ENCODE assay signal across 18 cellular contexts in genomic region chr13:57137631-57138030, GRCh38. TPM values are rescaled to one million over a fixed set of nuclear protein-coding genes. Genes with fewer than 3 reads are reported as not detected.
DNase-seq lines count a peak whose midpoint lies in the region; ATAC-seq, FAIRE-seq and TF ChIP-seq lines count a peak whose summit lies in the region.
"Had no signal": no experiment of that assay in that cellular context is flagged by ENCODE, and none has a peak within 500 bp of the region (broad histone marks: within the 10 kb centered on the region; RNA-seq: fewer than 3 reads in every experiment).

No MANE protein-coding gene starts in this region.

- no peaks in the 10 kb centered on the region for H3K27me3 Mint-ChIP-seq in MCF 10A (ENCODE audit: insufficient read depth, unreplicated experiment)
- H3K27me3 Mint-ChIP-seq: CD8-positive, alpha-beta memory T cell had no signal

- no peak for TF ChIP-seq POLR2A in HepG2 (IDR thresholded peaks at IDR 0.05; ENCODE audit: insufficient read depth in 1 of 2, low read depth in 2 of 2, low read length in 2 of 2)

- no peak overlapping the region for H3K4me3 Mint-ChIP-seq in MCF 10A (ENCODE audit: unreplicated experiment)
- H3K4me3 Mint-ChIP-seq: CD14-positive monocyte; CD8-positive, alpha-beta memory T cell; GM23338; H9 had no signal

- H3K79me2 ChIP-seq in hepatocyte (no peaks in the 10 kb centered on the region), HepG2 (ENCODE audit: insufficient read depth, low read length) (no peaks in the 10 kb centered on the region)

- peak; percentile 80 for ATAC-seq in HepG2
- ATAC-seq: GM23338 had no signal

- H3K4me3 ChIP-seq in hepatocyte (no peak overlapping the region), HepG2 (replicated peaks in 1 of 3; ENCODE audit: insufficient read depth in 1 of 3, low read depth in 2 of 3, low read length in 3 of 3) (peak overlapping the region in 1 of 3 experiments; percentile 16; a peak in 1 of 6 replicates), small intestine (ENCODE audit: low read depth in 1 of 2, low read length in 2 of 2) (no peak overlapping the region)
- H3K4me3 ChIP-seq: GM23338 had no signal

- CTCF ChIA-PET in HepG2 (lab: Yijun Ruan, JAX; ENCODE audit: low intra/inter-chr PET ratio, low total read pairs) = no interaction called here
- CTCF ChIA-PET in MCF 10A (lab: Yijun Ruan, JAX) = no interaction called here

- H3K27ac Mint-ChIP-seq in MCF 10A (ENCODE audit: low read depth, unreplicated experiment) = no peak overlapping the region
- H3K27ac Mint-ChIP-seq: CD14-positive monocyte; CD8-positive, alpha-beta memory T cell; GM23338; H9 had no signal

- BruUV-seq in HepG2 (replicated peaks; lab: Mats Ljungman, UMichigan) = no TSS peak
- no TSS peak for BruUV-seq in MCF 10A (replicated peaks; lab: Mats Ljungman, UMichigan)

- H3K27me3 ChIP-seq in hepatocyte (no peaks in the 10 kb centered on the region), HepG2 (ENCODE audit: control insufficient read depth in 1 of 2, insufficient read depth in 2 of 2, low read length in 2 of 2) (no peaks in the 10 kb centered on the region; a peak in 1 of 5 replicates), small intestine (ENCODE audit: control insufficient read depth in 2 of 2, insufficient read depth in 2 of 2, low read length in 2 of 2) (no peaks in the 10 kb centered on the region)

- no peaks in the 10 kb centered on the region for H3K4me1 Mint-ChIP-seq in MCF 10A (ENCODE audit: insufficient read depth, unreplicated experiment)
- H3K4me1 Mint-ChIP-seq: CD14-positive monocyte; CD8-positive, alpha-beta memory T cell; GM23338; H9 had no signal

- H3K4me1 ChIP-seq in hepatocyte (ENCODE audit: insufficient read depth) (no peaks in the 10 kb centered on the region), HepG2 (ENCODE audit: insufficient read depth, low read length) (no peaks in the 10 kb centered on the region), small intestine (ENCODE audit: control insufficient read depth in 2 of 2, insufficient read depth in 1 of 2, low read depth in 1 of 2, low read length in 1 of 2) (no peaks in the 10 kb centered on the region)
- H3K4me1 ChIP-seq: Caco-2 had no signal

- H3K36me3 Mint-ChIP-seq in MCF 10A (ENCODE audit: insufficient read depth, unreplicated experiment) = no peaks in the 10 kb centered on the region
- H3K36me3 Mint-ChIP-seq: CD14-positive monocyte; CD8-positive, alpha-beta memory T cell had no signal

- POLR2A ChIA-PET in HepG2 (lab: Yijun Ruan, JAX) = no interaction called here
- POLR2A ChIA-PET in MCF 10A (lab: Yijun Ruan, JAX) = no interaction called here

- H3K9me3 ChIP-seq in hepatocyte (ENCODE audit: low read depth) (no peaks in the 10 kb centered on the region), HepG2 (ENCODE audit: low read length) (peaks cover 41% of the 10 kb centered on the region), small intestine (ENCODE audit: control insufficient read depth, low read depth) (no peaks in the 10 kb centered on the region)

- peak; percentile 78 for DNase-seq in HT-29 (ENCODE audit: low spot score)
- peak; percentile 23 for DNase-seq in hepatocyte (ENCODE audit: low spot score)
- peak; percentile 21 for DNase-seq in HepG2 (ENCODE audit: low spot score)
- peak; percentile 1 for DNase-seq in small intestine
- no peak for DNase-seq in NCI-H748 treated with DMSO at 0.1 percent for 48 hours (lab: John Stamatoyannopoulos, UW)
- no peak for DNase-seq in SIG-M5 treated with dmso at 0.1 percent for 504 hours (lab: John Stamatoyannopoulos, UW; ENCODE audit: unreplicated experiment)
- DNase-seq in MCF 10A (ENCODE audit: unreplicated experiment) = no peak
- DNase-seq: Caco-2; CD8-positive, alpha-beta memory T cell; DND-41; GDM1; H9 had no signal

- in situ Hi-C loops in HepG2 (cut with HindIII; ENCODE audit: extremely low pct_ligation_motif_present, low pct_unique_long_range_greater_than_20kb) = no loop called here

- TF ChIP-seq CTCF in hepatocyte (IDR thresholded peaks at IDR 0.05; ENCODE audit: poor library complexity) (no peak), HepG2 (CRISPR knock-in tag; IDR thresholded peaks at IDR 0.05) (no peak), MCF 10A (IDR thresholded peaks at IDR 0.05; ENCODE audit: unreplicated experiment) (no peak)

- no peaks in the 10 kb centered on the region for H3K9me2 ChIP-seq in hepatocyte (replicated peaks; ENCODE audit: insufficient read depth)

- FAIRE-seq in HepG2 (lab: Jason Lieb, UNC) (no peak), small intestine (lab: Jason Lieb, UNC) (no peak)
- FAIRE-seq: GM12892 had no signal

- H3K4me2 ChIP-seq in hepatocyte (peak overlapping the region; percentile 47), HepG2 (ENCODE audit: low read depth, low read length) (no peak overlapping the region; the same call in 1 of the 2 replicates)
- H3K4me2 ChIP-seq: GM23338 had no signal

- H3K27ac ChIP-seq in hepatocyte (no peak overlapping the region), HepG2 (ENCODE audit: extremely low read length, insufficient read depth, low read length) (peak overlapping the region; percentile 17), small intestine (ENCODE audit: low read depth in 1 of 2, low read length in 1 of 2) (no peak overlapping the region)
- H3K27ac ChIP-seq: 22Rv1 had no signal

- intact Hi-C loops in HepG2 (cut with micrococcal nuclease; ENCODE audit: unreplicated experiment) (no loop called here), MCF 10A (cut with micrococcal nuclease) (no loop called here)

- no peaks in the 10 kb centered on the region for H3K9me3 Mint-ChIP-seq in MCF 10A (ENCODE audit: unreplicated experiment)
- H3K9me3 Mint-ChIP-seq: GM23338 had no signal

- H3K9ac ChIP-seq in HepG2 (ENCODE audit: insufficient read depth, low read depth, low read length) = no peak overlapping the region

- TF ChIP-seq EP300 in HepG2 (IDR thresholded peaks at IDR 0.05; ENCODE audit: low read depth in 2 of 2, low read length in 2 of 2) = no peak
- no peak for TF ChIP-seq EP300 in HepG2 (CRISPR knock-in tag; IDR thresholded peaks at IDR 0.05; ENCODE audit: borderline replicate concordance)

- whole genome bisulfite sequencing in hepatocyte (ENCODE audit: low lambda C conversion rate, missing lambda C conversion rate) = 50% methylated on average over 3 of the region's 3 CpGs
- WGBS in HepG2 (ENCODE audit: low lambda C conversion rate) = 0% methylated on average over 3 of the region's 3 CpGs
- 16 to 57% (median 38%) methylated on average over 3 of the region's 3 CpGs for WGBS in small intestine, 3 donors

- no peak overlapping the region for H2AFZ ChIP-seq in hepatocyte
- no peak overlapping the region for H2AFZ ChIP-seq in HepG2 (ENCODE audit: low read length)
- H2AFZ ChIP-seq: GM23338 had no signal

- no peaks in the 10 kb centered on the region for H4K20me1 ChIP-seq in hepatocyte (ENCODE audit: insufficient read depth, poor library complexity, severe bottlenecking)
- no peaks in the 10 kb centered on the region for H4K20me1 ChIP-seq in HepG2 (ENCODE audit: insufficient read depth, low read length)

- no peak for TF ChIP-seq RAD21 in HepG2 (CRISPR knock-in tag; IDR thresholded peaks at IDR 0.05)

- H3K36me3 ChIP-seq in hepatocyte (replicated peaks; ENCODE audit: insufficient read depth, low read depth) (no peaks in the 10 kb centered on the region), HepG2 (replicated peaks in 1 of 2; ENCODE audit: control insufficient read depth in 1 of 2, insufficient read depth in 2 of 2, low read length in 2 of 2) (no peaks in the 10 kb centered on the region), small intestine (ENCODE audit: control insufficient read depth in 2 of 2, insufficient read depth in 2 of 2, low read length in 2 of 2) (no peaks in the 10 kb centered on the region)

RNA-seq across cellular contexts. Expression of gene PRR20A, which starts 3.1 kb away (rescaled TPM):
- total RNA-seq in HT-29 (2014; rRNA removed; shearing (Covaris generic)) = not detected in 2 replicates
- total RNA-seq in hepatocyte (not detected in 2 replicates), HepG2 (2016; rRNA removed; fragmentation: Illumina TruSeq; extraction: Trizol) (not detected in 2 replicates), MCF 10A (2022) (not detected in 2 replicates)
- polyA plus RNA-seq in hepatocyte (not detected in 2 replicates), HepG2 (2011; rRNA removed) (not detected in 2 replicates), small intestine (not detected)
- total RNA-seq in HepG2 (2016; cell fraction: cytosol; rRNA removed; fragmentation: Illumina TruSeq; extraction: Trizol; ENCODE audit: low read depth) = not detected in 2 replicates
- not detected in 2 replicates for total RNA-seq in HepG2 (2016; cell fraction: insoluble cytoplasmic fraction; rRNA removed; fragmentation: Illumina TruSeq; extraction: Trizol)
- not detected in 2 replicates for total RNA-seq in HepG2 (2016; cell fraction: membrane; rRNA removed; fragmentation: Illumina TruSeq; extraction: Trizol)
- total RNA-seq in HepG2 (2016; cell fraction: nucleus; rRNA removed; fragmentation: Illumina TruSeq; extraction: Trizol) = not detected in 2 replicates
- not detected in 2 replicates for polyA plus RNA-seq in HepG2 (2011; cell fraction: cytosol; rRNA removed)
- polyA plus RNA-seq in HepG2 (2011; cell fraction: nucleus; rRNA removed) = not detected in 2 replicates
- not detected in 2 replicates for polyA plus RNA-seq in HepG2 (2012)
- not detected in 2 replicates for polyA plus RNA-seq in HepG2 (2016; cell fraction: cytosol; fragmentation: Illumina TruSeq; extraction: Trizol; ENCODE audit: low read depth)
- not detected in 2 replicates for polyA plus RNA-seq in HepG2 (2016; cell fraction: insoluble cytoplasmic fraction; fragmentation: Illumina TruSeq; extraction: Trizol; ENCODE audit: low read depth)
- not detected in 2 replicates for polyA plus RNA-seq in HepG2 (2016; cell fraction: membrane; fragmentation: Illumina TruSeq; extraction: Trizol; ENCODE audit: low read depth)
- not detected in 2 replicates for polyA plus RNA-seq in HepG2 (2016; cell fraction: nucleus; fragmentation: Illumina TruSeq; extraction: Trizol; ENCODE audit: insufficient read depth, low read depth)
- not detected in 2 replicates for polyA minus RNA-seq in HepG2 (2011; rRNA and poly(A)+ RNA removed; ENCODE audit: low replicate concordance)
- not detected in 2 replicates for polyA minus RNA-seq in HepG2 (2011; cell fraction: cytosol; rRNA and poly(A)+ RNA removed)
- polyA minus RNA-seq in HepG2 (2011; cell fraction: nucleus; rRNA and poly(A)+ RNA removed) = not detected in 2 replicates
- total RNA-seq: A673; Caco-2; CD8-positive, alpha-beta memory T cell; GM23338; H9 had no signal
- polyA plus RNA-seq: BJ; CD14-positive monocyte; CD8-positive, alpha-beta memory T cell; GM23338 had no signal

RNA-seq across cellular contexts. Expression of gene PRR20B, which starts 9.7 kb away (rescaled TPM):
- not detected in 2 replicates for total RNA-seq in HT-29 (2014; rRNA removed; shearing (Covaris generic))
- total RNA-seq in hepatocyte (not detected in 2 replicates), HepG2 (2016; rRNA removed; fragmentation: Illumina TruSeq; extraction: Trizol) (not detected in 2 replicates), MCF 10A (2022) (not detected in 2 replicates)
- polyA plus RNA-seq in hepatocyte (not detected in 2 replicates), HepG2 (2011; rRNA removed) (not detected in 2 replicates), small intestine (not detected)
- not detected in 2 replicates for total RNA-seq in HepG2 (2016; cell fraction: cytosol; rRNA removed; fragmentation: Illumina TruSeq; extraction: Trizol; ENCODE audit: low read depth)
- total RNA-seq in HepG2 (2016; cell fraction: insoluble cytoplasmic fraction; rRNA removed; fragmentation: Illumina TruSeq; extraction: Trizol) = not detected in 2 replicates
- total RNA-seq in HepG2 (2016; cell fraction: membrane; rRNA removed; fragmentation: Illumina TruSeq; extraction: Trizol) = not detected in 2 replicates
- not detected in 2 replicates for total RNA-seq in HepG2 (2016; cell fraction: nucleus; rRNA removed; fragmentation: Illumina TruSeq; extraction: Trizol)
- polyA plus RNA-seq in HepG2 (2011; cell fraction: cytosol; rRNA removed) = not detected in 2 replicates
- polyA plus RNA-seq in HepG2 (2011; cell fraction: nucleus; rRNA removed) = not detected in 2 replicates
- polyA plus RNA-seq in HepG2 (2012) = not detected in 2 replicates
- polyA plus RNA-seq in HepG2 (2016; cell fraction: cytosol; fragmentation: Illumina TruSeq; extraction: Trizol; ENCODE audit: low read depth) = not detected in 2 replicates
- polyA plus RNA-seq in HepG2 (2016; cell fraction: insoluble cytoplasmic fraction; fragmentation: Illumina TruSeq; extraction: Trizol; ENCODE audit: low read depth) = not detected in 2 replicates
- not detected in 2 replicates for polyA plus RNA-seq in HepG2 (2016; cell fraction: membrane; fragmentation: Illumina TruSeq; extraction: Trizol; ENCODE audit: low read depth)
- polyA plus RNA-seq in HepG2 (2016; cell fraction: nucleus; fragmentation: Illumina TruSeq; extraction: Trizol; ENCODE audit: insufficient read depth, low read depth) = not detected in 2 replicates
- not detected in 2 replicates for polyA minus RNA-seq in HepG2 (2011; rRNA and poly(A)+ RNA removed; ENCODE audit: low replicate concordance)
- not detected in 2 replicates for polyA minus RNA-seq in HepG2 (2011; cell fraction: cytosol; rRNA and poly(A)+ RNA removed)
- not detected in 2 replicates for polyA minus RNA-seq in HepG2 (2011; cell fraction: nucleus; rRNA and poly(A)+ RNA removed)
- total RNA-seq: A673; Caco-2; CD8-positive, alpha-beta memory T cell; GM23338; H9 had no signal
- polyA plus RNA-seq: BJ; CD14-positive monocyte; CD8-positive, alpha-beta memory T cell; GM23338 had no signal

RNA-seq across cellular contexts. Expression of gene PRR20C, which starts 16.2 kb away (rescaled TPM):
- total RNA-seq in HT-29 (2014; rRNA removed; shearing (Covaris generic)) = not detected in 2 replicates
- total RNA-seq in hepatocyte (not detected in 2 replicates), HepG2 (2016; rRNA removed; fragmentation: Illumina TruSeq; extraction: Trizol) (not detected in 2 replicates), MCF 10A (2022) (not detected in 2 replicates)
- polyA plus RNA-seq in hepatocyte (not detected in 2 replicates), HepG2 (2011; rRNA removed) (not detected in 2 replicates), small intestine (not detected)
- total RNA-seq in HepG2 (2016; cell fraction: cytosol; rRNA removed; fragmentation: Illumina TruSeq; extraction: Trizol; ENCODE audit: low read depth) = not detected in 2 replicates
- not detected in 2 replicates for total RNA-seq in HepG2 (2016; cell fraction: insoluble cytoplasmic fraction; rRNA removed; fragmentation: Illumina TruSeq; extraction: Trizol)
- total RNA-seq in HepG2 (2016; cell fraction: membrane; rRNA removed; fragmentation: Illumina TruSeq; extraction: Trizol) = not detected in 2 replicates
- total RNA-seq in HepG2 (2016; cell fraction: nucleus; rRNA removed; fragmentation: Illumina TruSeq; extraction: Trizol) = not detected in 2 replicates
- 0.03 TPM in 1 of 2 replicates, not detected in the other for polyA plus RNA-seq in HepG2 (2011; cell fraction: cytosol; rRNA removed)
- not detected in 2 replicates for polyA plus RNA-seq in HepG2 (2011; cell fraction: nucleus; rRNA removed)
- polyA plus RNA-seq in HepG2 (2012) = not detected in 2 replicates
- not detected in 2 replicates for polyA plus RNA-seq in HepG2 (2016; cell fraction: cytosol; fragmentation: Illumina TruSeq; extraction: Trizol; ENCODE audit: low read depth)
- not detected in 2 replicates for polyA plus RNA-seq in HepG2 (2016; cell fraction: insoluble cytoplasmic fraction; fragmentation: Illumina TruSeq; extraction: Trizol; ENCODE audit: low read depth)
- polyA plus RNA-seq in HepG2 (2016; cell fraction: membrane; fragmentation: Illumina TruSeq; extraction: Trizol; ENCODE audit: low read depth) = not detected in 2 replicates
- polyA plus RNA-seq in HepG2 (2016; cell fraction: nucleus; fragmentation: Illumina TruSeq; extraction: Trizol; ENCODE audit: insufficient read depth, low read depth) = not detected in 2 replicates
- not detected in 2 replicates for polyA minus RNA-seq in HepG2 (2011; rRNA and poly(A)+ RNA removed; ENCODE audit: low replicate concordance)
- polyA minus RNA-seq in HepG2 (2011; cell fraction: cytosol; rRNA and poly(A)+ RNA removed) = not detected in 2 replicates
- polyA minus RNA-seq in HepG2 (2011; cell fraction: nucleus; rRNA and poly(A)+ RNA removed) = not detected in 2 replicates
- total RNA-seq: A673; Caco-2; CD8-positive, alpha-beta memory T cell; GM23338; H9 had no signal
- polyA plus RNA-seq: BJ; CD14-positive monocyte; CD8-positive, alpha-beta memory T cell; GM23338 had no signal

RNA-seq across cellular contexts. Expression of gene PRR20D, which starts 22.8 kb away (rescaled TPM):
- total RNA-seq in HT-29 (2014; rRNA removed; shearing (Covaris generic)) = not detected in 2 replicates
- total RNA-seq in hepatocyte (not detected in 2 replicates), HepG2 (2016; rRNA removed; fragmentation: Illumina TruSeq; extraction: Trizol) (not detected in 2 replicates), MCF 10A (2022) (not detected in 2 replicates)
- polyA plus RNA-seq in hepatocyte (not detected in 2 replicates), HepG2 (2011; rRNA removed) (not detected in 2 replicates), small intestine (not detected)
- total RNA-seq in HepG2 (2016; cell fraction: cytosol; rRNA removed; fragmentation: Illumina TruSeq; extraction: Trizol; ENCODE audit: low read depth) = not detected in 2 replicates
- total RNA-seq in HepG2 (2016; cell fraction: insoluble cytoplasmic fraction; rRNA removed; fragmentation: Illumina TruSeq; extraction: Trizol) = not detected in 2 replicates
- not detected in 2 replicates for total RNA-seq in HepG2 (2016; cell fraction: membrane; rRNA removed; fragmentation: Illumina TruSeq; extraction: Trizol)
- total RNA-seq in HepG2 (2016; cell fraction: nucleus; rRNA removed; fragmentation: Illumina TruSeq; extraction: Trizol) = not detected in 2 replicates
- polyA plus RNA-seq in HepG2 (2011; cell fraction: cytosol; rRNA removed) = not detected in 2 replicates
- not detected in 2 replicates for polyA plus RNA-seq in HepG2 (2011; cell fraction: nucleus; rRNA removed)
- polyA plus RNA-seq in HepG2 (2012) = not detected in 2 replicates
- not detected in 2 replicates for polyA plus RNA-seq in HepG2 (2016; cell fraction: cytosol; fragmentation: Illumina TruSeq; extraction: Trizol; ENCODE audit: low read depth)
- polyA plus RNA-seq in HepG2 (2016; cell fraction: insoluble cytoplasmic fraction; fragmentation: Illumina TruSeq; extraction: Trizol; ENCODE audit: low read depth) = not detected in 2 replicates
- polyA plus RNA-seq in HepG2 (2016; cell fraction: membrane; fragmentation: Illumina TruSeq; extraction: Trizol; ENCODE audit: low read depth) = not detected in 2 replicates
- polyA plus RNA-seq in HepG2 (2016; cell fraction: nucleus; fragmentation: Illumina TruSeq; extraction: Trizol; ENCODE audit: insufficient read depth, low read depth) = not detected in 2 replicates
- not detected in 2 replicates for polyA minus RNA-seq in HepG2 (2011; rRNA and poly(A)+ RNA removed; ENCODE audit: low replicate concordance)
- not detected in 2 replicates for polyA minus RNA-seq in HepG2 (2011; cell fraction: cytosol; rRNA and poly(A)+ RNA removed)
- polyA minus RNA-seq in HepG2 (2011; cell fraction: nucleus; rRNA and poly(A)+ RNA removed) = not detected in 2 replicates
- total RNA-seq: A673; Caco-2; CD8-positive, alpha-beta memory T cell; GM23338; H9 had no signal
- polyA plus RNA-seq: BJ; CD14-positive monocyte; CD8-positive, alpha-beta memory T cell; GM23338 had no signal

RNA-seq across cellular contexts. Expression of gene PRR20E, which starts 29.4 kb away (rescaled TPM):
- not detected in 2 replicates for total RNA-seq in HT-29 (2014; rRNA removed; shearing (Covaris generic))
- total RNA-seq in hepatocyte = not detected in 2 replicates
- not detected in 2 replicates for polyA plus RNA-seq in hepatocyte
- total RNA-seq in HepG2 (2016; rRNA removed; fragmentation: Illumina TruSeq; extraction: Trizol) = not detected in 2 replicates
- total RNA-seq in HepG2 (2016; cell fraction: cytosol; rRNA removed; fragmentation: Illumina TruSeq; extraction: Trizol; ENCODE audit: low read depth) = not detected in 2 replicates
- not detected in 2 replicates for total RNA-seq in HepG2 (2016; cell fraction: insoluble cytoplasmic fraction; rRNA removed; fragmentation: Illumina TruSeq; extraction: Trizol)
- not detected in 2 replicates for total RNA-seq in HepG2 (2016; cell fraction: membrane; rRNA removed; fragmentation: Illumina TruSeq; extraction: Trizol)
- total RNA-seq in HepG2 (2016; cell fraction: nucleus; rRNA removed; fragmentation: Illumina TruSeq; extraction: Trizol) = not detected in 2 replicates
- polyA plus RNA-seq in HepG2 (2011; rRNA removed) = not detected in 2 replicates
- polyA plus RNA-seq in HepG2 (2011; cell fraction: cytosol; rRNA removed) = not detected in 2 replicates
- polyA plus RNA-seq in HepG2 (2011; cell fraction: nucleus; rRNA removed) = not detected in 2 replicates
- not detected in 2 replicates for polyA plus RNA-seq in HepG2 (2012)
- not detected in 2 replicates for polyA plus RNA-seq in HepG2 (2016; cell fraction: cytosol; fragmentation: Illumina TruSeq; extraction: Trizol; ENCODE audit: low read depth)
- not detected in 2 replicates for polyA plus RNA-seq in HepG2 (2016; cell fraction: insoluble cytoplasmic fraction; fragmentation: Illumina TruSeq; extraction: Trizol; ENCODE audit: low read depth)
- not detected in 2 replicates for polyA plus RNA-seq in HepG2 (2016; cell fraction: membrane; fragmentation: Illumina TruSeq; extraction: Trizol; ENCODE audit: low read depth)
- polyA plus RNA-seq in HepG2 (2016; cell fraction: nucleus; fragmentation: Illumina TruSeq; extraction: Trizol; ENCODE audit: insufficient read depth, low read depth) = not detected in 2 replicates
- not detected in 2 replicates for polyA minus RNA-seq in HepG2 (2011; rRNA and poly(A)+ RNA removed; ENCODE audit: low replicate concordance)
- polyA minus RNA-seq in HepG2 (2011; cell fraction: cytosol; rRNA and poly(A)+ RNA removed) = not detected in 2 replicates
- polyA minus RNA-seq in HepG2 (2011; cell fraction: nucleus; rRNA and poly(A)+ RNA removed) = not detected in 2 replicates
- polyA plus RNA-seq in small intestine = not detected
- not detected in 2 replicates for total RNA-seq in MCF 10A (2022)
- total RNA-seq: A673; Caco-2; CD8-positive, alpha-beta memory T cell; GM23338; H9 had no signal
- polyA plus RNA-seq: BJ; CD14-positive monocyte; CD8-positive, alpha-beta memory T cell; GM23338 had no signal

Comparison
In these comparisons a context has a peak if more than half of its experiments do, and no peak if none do; other contexts are left out.
1. DNase-seq: peak in HT-29 (single experiment), hepatocyte (single experiment), HepG2 (single experiment) and small intestine (single experiment); none in NCI-H748 treated with DMSO at 0.1 percent for 48 hours (single experiment), SIG-M5 treated with dmso at 0.1 percent for 504 hours (single experiment) and MCF 10A (single experiment).